ENCODE assay signal across 1 cellular context in genomic region chr19:1663854-1664253, GRCh38.
TF ChIP-seq lines count a peak whose summit lies in the region.

No MANE protein-coding gene starts in this region.

TF ChIP-seq in GM12878, 131 proteins besides CTCF, POLR2A, EP300 and RAD21 (continued from another document and continues in another):
- TF ChIP-seq ZNF592 (IDR thresholded peaks at IDR 0.05) (no peak), FOXK2 (IDR thresholded peaks at IDR 0.05) (no peak), RELA (IDR thresholded peaks at IDR 0.05; ENCODE audit: borderline replicate concordance, partially characterized antibody) (peak; percentile 82), SUPT20H (IDR thresholded peaks at IDR 0.05; ENCODE audit: borderline replicate concordance, control insufficient read depth, low read depth, low read length) (no peak), LARP7 (IDR thresholded peaks at IDR 0.05) (0 out of 2 replicates have a peak, but pooled peaks have one; percentile 24), BMI1 (IDR thresholded peaks at IDR 0.05; ENCODE audit: borderline replicate concordance) (no peak), JUND (IDR thresholded peaks at IDR 0.05; ENCODE audit: low read depth, low read length) (no peak), RBBP5 (conservative IDR thresholded peaks at IDR 0.05) (no peak), SKIL (IDR thresholded peaks at IDR 0.05; ENCODE audit: low read depth, poor library complexity, severe bottlenecking) (no peak), BHLHE40 (IDR thresholded peaks at IDR 0.05; ENCODE audit: borderline replicate concordance in 1 of 2, low read depth in 2 of 2, low read length in 1 of 2) (peak; percentile 51 to 65; a peak in 2 of 4 replicates), MYB (IDR thresholded peaks at IDR 0.05; ENCODE audit: borderline replicate concordance, low read depth, low read length) (no peak), MAX (IDR thresholded peaks at IDR 0.05; ENCODE audit: low read depth, low read length) (no peak), IRF4 (IDR thresholded peaks at IDR 0.05; ENCODE audit: low read depth, low read length) (no peak), ZNF207 (IDR thresholded peaks at IDR 0.05; ENCODE audit: borderline replicate concordance) (no peak), SPI1 (IDR thresholded peaks at IDR 0.05; ENCODE audit: borderline replicate concordance, insufficient read depth, low read depth, low read length) (no peak), ASH2L (IDR thresholded peaks at IDR 0.05; ENCODE audit: borderline replicate concordance, low read depth) (no peak), GABPA (IDR thresholded peaks at IDR 0.05; ENCODE audit: low read depth) (no peak), NFIC (IDR thresholded peaks at IDR 0.05; ENCODE audit: low read depth, low read length) (peak; percentile 84), KLF5 (IDR thresholded peaks at IDR 0.05; ENCODE audit: partially characterized antibody) (no peak), MTA2 (IDR thresholded peaks at IDR 0.05; ENCODE audit: low read depth) (0 out of 2 replicates have a peak, but pooled peaks have one; percentile 28), CBX5 (IDR thresholded peaks at IDR 0.05; ENCODE audit: low read depth) (no peak), CREB1 (IDR thresholded peaks at IDR 0.05; ENCODE audit: low read depth) (peak; percentile 66), BCL11A (IDR thresholded peaks at IDR 0.05; ENCODE audit: low read depth, low read length) (peak; percentile 34; the same call in 1 of the 2 replicates), CHD4 (IDR thresholded peaks at IDR 0.05) (peak; percentile 93; the same call in 1 of the 2 replicates), ZZZ3 (IDR thresholded peaks at IDR 0.05; ENCODE audit: control insufficient read depth, insufficient read length, low read depth) (no peak), RELB (IDR thresholded peaks at IDR 0.05; ENCODE audit: low read depth) (peak; percentile 51), ZNF274 (IDR thresholded peaks at IDR 0.05; ENCODE audit: insufficient read depth, insufficient read length) (no peak), STAT3 (IDR thresholded peaks at IDR 0.05; ENCODE audit: low read depth, low read length) (no peak), IKZF1 (conservative IDR thresholded peaks at IDR 0.05) (peak; percentile 88), NR2F1 (conservative IDR thresholded peaks at IDR 0.05) (no peak; the same call in 1 of the 2 replicates), NR2C2 (IDR thresholded peaks at IDR 0.05; ENCODE audit: borderline replicate concordance, control insufficient read depth, insufficient read length, low read depth) (no peak), CHD1 (IDR thresholded peaks at IDR 0.05; ENCODE audit: low read depth, low read length) (no peak), FOS (IDR thresholded peaks at IDR 0.05; ENCODE audit: borderline replicate concordance, extremely low read depth, insufficient read length) (no peak), POLR2AphosphoS5 (IDR thresholded peaks at IDR 0.05; ENCODE audit: low read length) (no peak), TCF12 (IDR thresholded peaks at IDR 0.05; ENCODE audit: low read depth, low read length) (0 out of 2 replicates have a peak, but pooled peaks have one; percentile 39), RB1 (IDR thresholded peaks at IDR 0.05; ENCODE audit: borderline replicate concordance) (no peak), JUNB (IDR thresholded peaks at IDR 0.05) (no peak), IRF3 (IDR thresholded peaks at IDR 0.05) (no peak), CEBPB (IDR thresholded peaks at IDR 0.05; ENCODE audit: borderline replicate concordance in 1 of 2, low read depth in 2 of 2, low read length in 2 of 2) (no peak), MXI1 (IDR thresholded peaks at IDR 0.05; ENCODE audit: low read depth, low read length) (no peak), MTA3 (IDR thresholded peaks at IDR 0.05; ENCODE audit: borderline replicate concordance, low read length) (peak; percentile 88; the same call in 1 of the 2 replicates), E2F8 (IDR thresholded peaks at IDR 0.05; ENCODE audit: low read depth, partially characterized antibody) (no peak), HSF1 (IDR thresholded peaks at IDR 0.05; ENCODE audit: low read depth, low read length) (no peak), EGR1 (IDR thresholded peaks at IDR 0.05; ENCODE audit: borderline replicate concordance in 1 of 2, low read depth in 2 of 2, low read length in 2 of 2) (peak in 1 of 2 experiments; percentile 95; a peak in 2 of 3 replicates), ZNF24 (IDR thresholded peaks at IDR 0.05) (no peak), RAD51 (IDR thresholded peaks at IDR 0.05) (no peak), SREBF2 (IDR thresholded peaks at IDR 0.05; ENCODE audit: low read length) (no peak), TBL1XR1 (IDR thresholded peaks at IDR 0.05; ENCODE audit: low read depth, low read length) (peak; percentile 97), SMAD5 (IDR thresholded peaks at IDR 0.05; ENCODE audit: low read depth) (no peak), PML (IDR thresholded peaks at IDR 0.05; ENCODE audit: low read length) (0 out of 2 replicates have a peak, but pooled peaks have one; percentile 30), MYC (IDR thresholded peaks at IDR 0.05; ENCODE audit: insufficient read depth, insufficient read length, insufficient replicate concordance, low read length, severe bottlenecking) (no peak), KAT2A (conservative IDR thresholded peaks at IDR 0.05; ENCODE audit: control insufficient read depth, low read depth, low read length) (no peak), ZNF384 (IDR thresholded peaks at IDR 0.05; ENCODE audit: borderline replicate concordance, low read depth, low read length) (no peak), USF1 (IDR thresholded peaks at IDR 0.05; ENCODE audit: borderline replicate concordance, extremely low read length, insufficient read depth, low read depth, low read length) (no peak)
